Comparison of ENCODE assay signal across 1 cellular context in the genomic region with DNA sequence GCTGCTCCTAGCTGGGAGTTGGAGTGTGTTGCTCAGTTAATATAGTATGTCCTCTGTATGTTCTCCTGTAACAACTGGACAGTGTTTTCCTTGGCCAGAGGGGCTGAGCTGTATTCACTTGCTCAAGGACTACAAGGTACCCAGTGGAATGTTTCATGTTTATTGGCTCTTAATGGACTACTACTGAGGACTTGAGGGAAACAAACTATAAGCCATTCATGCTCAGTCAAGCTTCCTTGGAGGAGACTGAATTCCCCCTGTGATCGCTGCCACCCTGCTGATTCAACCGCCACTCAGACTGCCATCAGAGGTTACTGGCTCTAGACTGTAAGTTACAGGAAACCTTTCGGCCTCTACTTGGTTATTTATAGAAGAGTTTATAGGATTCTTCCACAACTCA.
TF ChIP-seq lines count a peak whose summit lies in the region.

No MANE protein-coding gene starts in this region.

TF ChIP-seq in WTC11, 78 proteins besides CTCF, POLR2A, EP300 and RAD21 (continued from another document):
- TF ChIP-seq ZSCAN18 (CRISPR knock-in tag; IDR thresholded peaks at IDR 0.05) (no peak), IRF1 (CRISPR knock-in tag; IDR thresholded peaks at IDR 0.05) (no peak), ZNF425 (CRISPR knock-in tag; conservative IDR thresholded peaks at IDR 0.05) (no peak), TEAD4 (CRISPR knock-in tag; IDR thresholded peaks at IDR 0.05) (no peak), FOXJ3 (CRISPR knock-in tag; IDR thresholded peaks at IDR 0.05; ENCODE audit: borderline replicate concordance) (no peak), IRF2 (CRISPR knock-in tag; IDR thresholded peaks at IDR 0.05; ENCODE audit: borderline replicate concordance, low read depth) (no peak), GRHL2 (CRISPR knock-in tag; IDR thresholded peaks at IDR 0.05; ENCODE audit: insufficient replicate concordance, severe bottlenecking) (no peak)
- TF ChIP-seq, protein P1, sequence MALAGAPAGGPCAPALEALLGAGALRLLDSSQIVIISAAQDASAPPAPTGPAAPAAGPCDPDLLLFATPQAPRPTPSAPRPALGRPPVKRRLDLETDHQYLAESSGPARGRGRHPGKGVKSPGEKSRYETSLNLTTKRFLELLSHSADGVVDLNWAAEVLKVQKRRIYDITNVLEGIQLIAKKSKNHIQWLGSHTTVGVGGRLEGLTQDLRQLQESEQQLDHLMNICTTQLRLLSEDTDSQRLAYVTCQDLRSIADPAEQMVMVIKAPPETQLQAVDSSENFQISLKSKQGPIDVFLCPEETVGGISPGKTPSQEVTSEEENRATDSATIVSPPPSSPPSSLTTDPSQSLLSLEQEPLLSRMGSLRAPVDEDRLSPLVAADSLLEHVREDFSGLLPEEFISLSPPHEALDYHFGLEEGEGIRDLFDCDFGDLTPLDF (CRISPR knock-in tag; IDR thresholded peaks at IDR 0.05), result no peak
- TF ChIP-seq, protein P2, sequence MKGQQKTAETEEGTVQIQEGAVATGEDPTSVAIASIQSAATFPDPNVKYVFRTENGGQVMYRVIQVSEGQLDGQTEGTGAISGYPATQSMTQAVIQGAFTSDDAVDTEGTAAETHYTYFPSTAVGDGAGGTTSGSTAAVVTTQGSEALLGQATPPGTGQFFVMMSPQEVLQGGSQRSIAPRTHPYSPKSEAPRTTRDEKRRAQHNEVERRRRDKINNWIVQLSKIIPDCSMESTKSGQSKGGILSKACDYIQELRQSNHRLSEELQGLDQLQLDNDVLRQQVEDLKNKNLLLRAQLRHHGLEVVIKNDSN (CRISPR knock-in tag; IDR thresholded peaks at IDR 0.05), result no peak
- TF ChIP-seq, protein P3, sequence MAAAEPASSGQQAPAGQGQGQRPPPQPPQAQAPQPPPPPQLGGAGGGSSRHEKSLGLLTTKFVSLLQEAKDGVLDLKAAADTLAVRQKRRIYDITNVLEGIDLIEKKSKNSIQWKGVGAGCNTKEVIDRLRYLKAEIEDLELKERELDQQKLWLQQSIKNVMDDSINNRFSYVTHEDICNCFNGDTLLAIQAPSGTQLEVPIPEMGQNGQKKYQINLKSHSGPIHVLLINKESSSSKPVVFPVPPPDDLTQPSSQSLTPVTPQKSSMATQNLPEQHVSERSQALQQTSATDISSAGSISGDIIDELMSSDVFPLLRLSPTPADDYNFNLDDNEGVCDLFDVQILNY (CRISPR knock-in tag; IDR thresholded peaks at IDR 0.05), result no peak
- TF ChIP-seq, protein P4, sequence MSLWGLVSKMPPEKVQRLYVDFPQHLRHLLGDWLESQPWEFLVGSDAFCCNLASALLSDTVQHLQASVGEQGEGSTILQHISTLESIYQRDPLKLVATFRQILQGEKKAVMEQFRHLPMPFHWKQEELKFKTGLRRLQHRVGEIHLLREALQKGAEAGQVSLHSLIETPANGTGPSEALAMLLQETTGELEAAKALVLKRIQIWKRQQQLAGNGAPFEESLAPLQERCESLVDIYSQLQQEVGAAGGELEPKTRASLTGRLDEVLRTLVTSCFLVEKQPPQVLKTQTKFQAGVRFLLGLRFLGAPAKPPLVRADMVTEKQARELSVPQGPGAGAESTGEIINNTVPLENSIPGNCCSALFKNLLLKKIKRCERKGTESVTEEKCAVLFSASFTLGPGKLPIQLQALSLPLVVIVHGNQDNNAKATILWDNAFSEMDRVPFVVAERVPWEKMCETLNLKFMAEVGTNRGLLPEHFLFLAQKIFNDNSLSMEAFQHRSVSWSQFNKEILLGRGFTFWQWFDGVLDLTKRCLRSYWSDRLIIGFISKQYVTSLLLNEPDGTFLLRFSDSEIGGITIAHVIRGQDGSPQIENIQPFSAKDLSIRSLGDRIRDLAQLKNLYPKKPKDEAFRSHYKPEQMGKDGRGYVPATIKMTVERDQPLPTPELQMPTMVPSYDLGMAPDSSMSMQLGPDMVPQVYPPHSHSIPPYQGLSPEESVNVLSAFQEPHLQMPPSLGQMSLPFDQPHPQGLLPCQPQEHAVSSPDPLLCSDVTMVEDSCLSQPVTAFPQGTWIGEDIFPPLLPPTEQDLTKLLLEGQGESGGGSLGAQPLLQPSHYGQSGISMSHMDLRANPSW (CRISPR knock-in tag; conservative IDR thresholded peaks at IDR 0.05; ENCODE audit: low read depth), result no peak
